9 cellular contexts compared by ENCODE assay signal in genomic region chr2:238127165-238128060, GRCh38. TPM values are rescaled to one million over a fixed set of nuclear protein-coding genes. Genes with fewer than 3 reads are reported as not detected.
A peak's percentile ranks its signal among the peaks of the same experiment; 100 is the strongest.
DNase-seq lines count a peak whose midpoint lies in the region; ATAC-seq and TF ChIP-seq lines count a peak whose summit lies in the region.
"Had no signal": no experiment of that assay in that cellular context is flagged by ENCODE, and none has a peak within 500 bp of the region (broad histone marks: within the 10 kb centered on the region; RNA-seq: fewer than 3 reads in every experiment).

No MANE protein-coding gene starts in this region.

- no peaks in the 10 kb centered on the region for H3K4me1 Mint-ChIP-seq in activated CD4-positive, alpha-beta T cell treated with anti-CD3 and anti-CD28 coated beads, Interleukin-2, amount 10 ng/mL, durations not matched to agents 24 days and 14 days
- H3K4me1 Mint-ChIP-seq in Caco-2 (ENCODE audit: low read depth, unreplicated experiment), result no peaks in the 10 kb centered on the region

- H3K27ac ChIP-seq in SJSA1, result no peak overlapping the region
- no peak overlapping the region for H3K27ac ChIP-seq in hepatocyte
- H3K27ac ChIP-seq in suprapubic skin, result no peak overlapping the region

- peak; percentile 64 for DNase-seq in activated CD4-positive, alpha-beta T cell treated with anti-CD3 and anti-CD28 coated beads, Interleukin-2, amount 10 ng/mL, durations not matched to agents 24 days and 14 days
- no peak for DNase-seq in activated CD4-positive, alpha-beta T cell treated with anti-CD3 and anti-CD28 coated beads, Interleukin-2, amount 50 U/mL, for 4 hours
- DNase-seq in SJSA1 (ENCODE audit: low read depth in 1 of 2, low spot score in 2 of 2), result peak; percentile 54 to 75
- DNase-seq in hepatocyte (ENCODE audit: low spot score), result no peak
- no peak for DNase-seq in suprapubic skin (ENCODE audit: low spot score in 2 of 2)
- DNase-seq in Caco-2, result no peak
- DNase-seq in 8988T, result no peak

- H3K79me2 ChIP-seq in hepatocyte, result no peaks in the 10 kb centered on the region

- peaks cover 15% of the 10 kb centered on the region for H3K4me1 ChIP-seq in SJSA1 (replicated peaks)
- H3K4me1 ChIP-seq in hepatocyte (ENCODE audit: insufficient read depth), result no peaks in the 10 kb centered on the region
- peaks cover 7% of the 10 kb centered on the region for H3K4me1 ChIP-seq in suprapubic skin
- H3K4me1 ChIP-seq in Caco-2, result no peaks in the 10 kb centered on the region

- H3K4me3 Mint-ChIP-seq in activated CD4-positive, alpha-beta T cell treated with anti-CD3 and anti-CD28 coated beads, Interleukin-2, amount 10 ng/mL, durations not matched to agents 24 days and 14 days, result no peak overlapping the region
- no peak overlapping the region for H3K4me3 Mint-ChIP-seq in Caco-2 (ENCODE audit: unreplicated experiment)
- H3K4me3 Mint-ChIP-seq: CD4-positive, alpha-beta memory T cell had no signal

- BruUV-seq in Caco-2 (replicated peaks; lab: Mats Ljungman, UMichigan), result no TSS peak

- H3K27ac Mint-ChIP-seq in activated CD4-positive, alpha-beta T cell treated with anti-CD3 and anti-CD28 coated beads, Interleukin-2, amount 10 ng/mL, durations not matched to agents 24 days and 14 days, result no peak overlapping the region
- H3K27ac Mint-ChIP-seq in Caco-2 (ENCODE audit: unreplicated experiment), result no peak overlapping the region
- H3K27ac Mint-ChIP-seq: CD4-positive, alpha-beta memory T cell had no signal

- intact Hi-C loops in activated CD4-positive, alpha-beta T cell treated with anti-CD3 and anti-CD28 coated beads, Interleukin-2, amount 10 ng/mL, durations not matched to agents 24 days and 14 days (cut with micrococcal nuclease), result no loop called here
- intact Hi-C loops in Caco-2 (cut with micrococcal nuclease; ENCODE audit: unreplicated experiment), result no loop called here

- no peak for TF ChIP-seq EP300 in suprapubic skin (IDR thresholded peaks at IDR 0.05)

- peak overlapping the region; percentile 25 for H3K4me2 ChIP-seq in hepatocyte

- WGBS in hepatocyte (ENCODE audit: low lambda C conversion rate, missing lambda C conversion rate), result 75% methylated on average over 30 of the region's 36 CpGs
- WGBS in suprapubic skin, result 52% methylated on average over 16 of the region's 36 CpGs

- POLR2A ChIA-PET in Caco-2 (lab: Charles Lee), result no interaction called here

- H4K20me1 ChIP-seq in hepatocyte (ENCODE audit: insufficient read depth, poor library complexity, severe bottlenecking), result no peaks in the 10 kb centered on the region

- no peak for TF ChIP-seq POLR2A in suprapubic skin (IDR thresholded peaks at IDR 0.05)

- H3K4me3 ChIP-seq in SJSA1, result peak overlapping the region; percentile 14; the same call in 1 of the 2 replicates
- no peak overlapping the region for H3K4me3 ChIP-seq in hepatocyte
- peak overlapping the region; percentile 18 for H3K4me3 ChIP-seq in suprapubic skin
- H3K4me3 ChIP-seq in Caco-2 (ENCODE audit: low read depth, low read length), result no peak overlapping the region

- H3K9me2 ChIP-seq in hepatocyte (replicated peaks; ENCODE audit: insufficient read depth), result no peaks in the 10 kb centered on the region

- no peaks in the 10 kb centered on the region for H3K36me3 Mint-ChIP-seq in activated CD4-positive, alpha-beta T cell treated with anti-CD3 and anti-CD28 coated beads, Interleukin-2, amount 10 ng/mL, durations not matched to agents 24 days and 14 days (ENCODE audit: low read depth)
- H3K36me3 Mint-ChIP-seq in Caco-2 (ENCODE audit: insufficient read depth, unreplicated experiment), result no peaks in the 10 kb centered on the region
- H3K36me3 Mint-ChIP-seq: CD4-positive, alpha-beta memory T cell had no signal

- H3K9me3 ChIP-seq in SJSA1 (replicated peaks), result no peaks in the 10 kb centered on the region
- H3K9me3 ChIP-seq in hepatocyte (ENCODE audit: low read depth), result no peaks in the 10 kb centered on the region
- H3K9me3 ChIP-seq in suprapubic skin, result no peaks in the 10 kb centered on the region
- H3K9me3 ChIP-seq in Caco-2, result no peaks in the 10 kb centered on the region

- CTCF ChIA-PET in Caco-2 (lab: Charles Lee), result no interaction called here

- no peaks in the 10 kb centered on the region for H3K27me3 Mint-ChIP-seq in activated CD4-positive, alpha-beta T cell treated with anti-CD3 and anti-CD28 coated beads, Interleukin-2, amount 10 ng/mL, durations not matched to agents 24 days and 14 days
- H3K27me3 Mint-ChIP-seq in Caco-2 (ENCODE audit: insufficient read depth, unreplicated experiment), result no peaks in the 10 kb centered on the region
- H3K27me3 Mint-ChIP-seq: CD4-positive, alpha-beta memory T cell had no signal

- no peaks in the 10 kb centered on the region for H3K9me3 Mint-ChIP-seq in activated CD4-positive, alpha-beta T cell treated with anti-CD3 and anti-CD28 coated beads, Interleukin-2, amount 10 ng/mL, durations not matched to agents 24 days and 14 days
- no peaks in the 10 kb centered on the region for H3K9me3 Mint-ChIP-seq in Caco-2 (ENCODE audit: unreplicated experiment)
- H3K9me3 Mint-ChIP-seq: CD4-positive, alpha-beta memory T cell had no signal

- H3K36me3 ChIP-seq in SJSA1 (no peaks in the 10 kb centered on the region), hepatocyte (replicated peaks; ENCODE audit: insufficient read depth, low read depth) (no peaks in the 10 kb centered on the region), suprapubic skin (no peaks in the 10 kb centered on the region), Caco-2 (ENCODE audit: control insufficient read depth, insufficient read depth, low read length) (no peaks in the 10 kb centered on the region)

- H2AFZ ChIP-seq in hepatocyte, result no peak overlapping the region

- H3K27me3 ChIP-seq in SJSA1 (replicated peaks) (no peaks in the 10 kb centered on the region), hepatocyte (no peaks in the 10 kb centered on the region), suprapubic skin (peaks cover 12% of the 10 kb centered on the region), Caco-2 (replicated peaks; ENCODE audit: control insufficient read depth, insufficient read depth, low read length) (no peaks in the 10 kb centered on the region)

- TF ChIP-seq CTCF in hepatocyte (IDR thresholded peaks at IDR 0.05; ENCODE audit: poor library complexity), result no peak
- TF ChIP-seq CTCF in suprapubic skin (IDR thresholded peaks at IDR 0.05), result no peak
- TF ChIP-seq CTCF in Caco-2 (IDR thresholded peaks at IDR 0.05; ENCODE audit: insufficient read depth in 1 of 2, low read depth in 1 of 2, low read length in 1 of 2, severe bottlenecking in 1 of 2, unreplicated experiment in 1 of 2), result no peak

- no peak for ATAC-seq in HG03108 (IDR thresholded peaks at IDR 0.05; ENCODE audit: unreplicated experiment)

RNA-seq across cellular contexts. Expression of gene KLHL30, which starts 11.1 kb away (rescaled TPM):
- total RNA-seq in activated CD4-positive, alpha-beta T cell treated with anti-CD3 and anti-CD28 coated beads, Interleukin-2, amount 10 ng/mL, durations not matched to agents 24 days and 14 days, result not detected in 2 replicates
- 0.50 and 1.5 TPM in 2 replicates for total RNA-seq in SJSA1 (2014; rRNA removed; shearing (Covaris generic))
- not detected in 2 replicates for total RNA-seq in hepatocyte
- polyA plus RNA-seq in hepatocyte, result 0.15 TPM in 1 of 2 replicates, not detected in the other
- under 1 TPM in 2 of 4 donors, not detected in 2; 0.13 to 0.23 TPM for total RNA-seq in suprapubic skin
- 0.26 and 0.36 TPM in 2 replicates for total RNA-seq in Caco-2 (2022)
- total RNA-seq: CD4-positive, alpha-beta memory T cell had no signal
- polyA plus RNA-seq: CD4-positive, alpha-beta memory T cell had no signal

RNA-seq across cellular contexts. Expression of gene ESPNL, which starts 27.3 kb away (rescaled TPM):
- 0.07 and 0.26 TPM in 2 replicates for total RNA-seq in activated CD4-positive, alpha-beta T cell treated with anti-CD3 and anti-CD28 coated beads, Interleukin-2, amount 10 ng/mL, durations not matched to agents 24 days and 14 days
- total RNA-seq in SJSA1 (2014; rRNA removed; shearing (Covaris generic)), result 3.5 and 6.9 TPM in 2 replicates
- total RNA-seq in hepatocyte (0.27 and 0.36 TPM in 2 replicates), suprapubic skin (under 1 TPM in 2 of 4 donors, not detected in 2; 0.25 to 0.56 TPM), Caco-2 (2022) (not detected in 2 replicates)
- polyA plus RNA-seq in hepatocyte, result 0.62 TPM in 1 of 2 replicates, not detected in the other
- polyA plus RNA-seq: CD4-positive, alpha-beta memory T cell had no signal

RNA-seq across cellular contexts. Expression of gene ERFE, which starts 31.4 kb away (rescaled TPM):
- 0.24 and 0.37 TPM in 2 replicates for total RNA-seq in activated CD4-positive, alpha-beta T cell treated with anti-CD3 and anti-CD28 coated beads, Interleukin-2, amount 10 ng/mL, durations not matched to agents 24 days and 14 days
- total RNA-seq in SJSA1 (2014; rRNA removed; shearing (Covaris generic)), result 8.4 and 14.9 TPM in 2 replicates
- total RNA-seq in hepatocyte (0.27 TPM in 1 of 2 replicates, not detected in the other), suprapubic skin (not detected), Caco-2 (2022) (1.4 and 1.6 TPM in 2 replicates)
- 0.30 and 1.6 TPM in 2 replicates for polyA plus RNA-seq in hepatocyte
- total RNA-seq: CD4-positive, alpha-beta memory T cell had no signal
- polyA plus RNA-seq: CD4-positive, alpha-beta memory T cell had no signal

Comparison
In these comparisons a context has a peak if more than half of its experiments do, and no peak if none do; other contexts are left out.
1. DNase-seq: peak in activated CD4-positive, alpha-beta T cell treated with anti-CD3 and anti-CD28 coated beads, Interleukin-2, amount 10 ng/mL, durations not matched to agents 24 days and 14 days (single experiment) and SJSA1 (2 of 2); none in activated CD4-positive, alpha-beta T cell treated with anti-CD3 and anti-CD28 coated beads, Interleukin-2, amount 50 U/mL, for 4 hours (0 of 2), hepatocyte (single experiment), suprapubic skin (0 of 2), Caco-2 (0 of 2) and 8988T (single experiment).
2. H3K4me3 ChIP-seq: peak in SJSA1 (single experiment) and suprapubic skin (single experiment); none in hepatocyte (single experiment) and Caco-2 (single experiment).